In the genomic region with DNA sequence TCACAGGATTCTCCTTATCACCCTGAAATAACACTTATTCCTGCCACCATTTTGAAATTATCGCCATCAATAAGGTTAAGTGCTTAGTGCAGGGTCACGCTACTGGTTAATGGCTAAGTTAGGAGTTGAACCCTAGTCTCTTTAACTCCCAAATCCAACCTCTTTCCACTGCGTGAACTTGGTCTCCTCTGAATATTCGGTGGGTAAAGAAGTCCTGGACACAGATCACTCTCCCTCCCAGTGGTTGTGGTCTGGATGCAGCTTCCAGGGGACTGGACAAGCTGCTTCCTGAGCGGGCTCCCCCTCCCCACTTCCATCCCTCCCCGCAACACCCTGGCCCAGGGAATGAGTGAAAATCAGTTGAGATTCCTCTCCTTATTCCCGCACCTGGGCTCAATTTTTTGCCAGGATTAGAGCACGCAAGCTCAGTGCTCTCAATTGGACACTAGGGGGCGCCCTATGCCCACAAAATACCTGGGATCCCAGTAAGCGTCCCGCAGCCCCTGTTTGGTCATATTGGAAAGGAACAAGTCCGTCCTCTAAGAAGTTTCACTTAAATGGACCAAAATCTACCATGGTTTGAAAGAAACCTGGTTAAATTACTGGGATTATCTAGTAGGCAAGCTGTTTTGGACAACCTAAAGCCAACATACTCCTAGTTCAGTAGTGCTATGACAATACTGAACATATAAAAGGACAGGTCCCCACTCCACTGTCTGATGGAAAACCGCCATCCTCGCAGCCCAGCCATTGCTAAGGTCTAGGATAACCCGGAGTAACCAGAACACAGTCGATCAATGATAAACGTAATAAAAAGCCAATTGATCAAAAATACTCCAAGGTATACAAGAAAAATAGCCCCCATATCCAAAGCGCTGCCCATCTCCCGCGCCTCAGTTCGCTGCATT, we compare ENCODE assay signal across 8 cellular contexts. TPM values are rescaled to one million over a fixed set of nuclear protein-coding genes. Genes with fewer than 3 reads are reported as not detected.
A peak's percentile ranks its signal among the peaks of the same experiment; 100 is the strongest.
DNase-seq lines count a peak whose midpoint lies in the region; ATAC-seq and TF ChIP-seq lines count a peak whose summit lies in the region.

No MANE protein-coding gene starts in this region.

- no peak overlapping the region for H2AFZ ChIP-seq in OCI-LY1 (ENCODE audit: low read length)

- H3K27me3 ChIP-seq in OCI-LY1 (ENCODE audit: insufficient read depth, low read length) = no peaks in the 10 kb centered on the region

- no peaks in the 10 kb centered on the region for H3F3A ChIP-seq in OCI-LY1 (ENCODE audit: insufficient read depth, low read length)

- TF ChIP-seq CTCF in OCI-LY1 (IDR thresholded peaks at IDR 0.05; ENCODE audit: low read length) = peak; percentile 92
- TF ChIP-seq CTCF in nephron (IDR thresholded peaks at IDR 0.05; ENCODE audit: unreplicated experiment in 3 of 3) = peak; percentile 87 to 92 (median 90)

- ATAC-seq in GM18858 (IDR thresholded peaks at IDR 0.05; ENCODE audit: unreplicated experiment) = peak; percentile 42
- peak; percentile 53 to 62 for ATAC-seq in activated T-cell treated with anti-CD3 and anti-CD28 coated beads, Interleukin-2, amount 50 U/mL, for 4 hours

- H3K4me2 ChIP-seq in OCI-LY1 (ENCODE audit: low read length) = no peak overlapping the region

- H3K9ac ChIP-seq in OCI-LY1 (ENCODE audit: low read length) = no peak overlapping the region

- no peak overlapping the region for H3K27ac ChIP-seq in OCI-LY1 (ENCODE audit: low read depth, low read length, poor library complexity, severe bottlenecking)

- no peaks in the 10 kb centered on the region for H4K20me1 ChIP-seq in OCI-LY1 (ENCODE audit: insufficient read depth, low read length)

- H3K36me3 ChIP-seq in OCI-LY1 (ENCODE audit: insufficient read depth, low read length) = no peaks in the 10 kb centered on the region

- H3K79me2 ChIP-seq in OCI-LY1 (ENCODE audit: insufficient read depth, low read length) = no peaks in the 10 kb centered on the region

- no peaks in the 10 kb centered on the region for H3K4me1 ChIP-seq in OCI-LY1 (ENCODE audit: insufficient read depth, low read length, severe bottlenecking)

- no peaks in the 10 kb centered on the region for H3K9me3 ChIP-seq in OCI-LY1 (ENCODE audit: low read length)

- no peaks in the 10 kb centered on the region for H3K9me3 Mint-ChIP-seq in activated T-cell treated with anti-CD3 and anti-CD28 coated beads, Interleukin-2, amount 50 U/mL, for 4 hours
- H3K9me3 Mint-ChIP-seq in nephron = no peaks in the 10 kb centered on the region

- no peaks in the 10 kb centered on the region for H3K36me3 Mint-ChIP-seq in activated T-cell treated with anti-CD3 and anti-CD28 coated beads, Interleukin-2, amount 50 U/mL, for 4 hours (ENCODE audit: insufficient read depth)
- no peaks in the 10 kb centered on the region for H3K36me3 Mint-ChIP-seq in nephron (ENCODE audit: low read depth)

- DNase-seq in AG08395 (ENCODE audit: low spot score) = peak; percentile 61
- peak; percentile 24 for DNase-seq in HS-5 (ENCODE audit: low read depth)
- peak; percentile 76 for DNase-seq in activated T-cell treated with anti-CD3 and anti-CD28 coated beads, Interleukin-2, amount 50 U/mL, for 4 hours
- DNase-seq in fibroblast of peridontal ligament (ENCODE audit: extremely low read depth) = peak; percentile 77
- DNase-seq in stimulated activated naive CD4-positive, alpha-beta T cell treated with Interleukin-2 at 50 U/mL for 16 hours (lab: John Stamatoyannopoulos, UW) = peak; percentile 55

- H3K9me2 ChIP-seq in OCI-LY1 (ENCODE audit: low read depth, low read length) = no peaks in the 10 kb centered on the region

- no peaks in the 10 kb centered on the region for H3K27me3 Mint-ChIP-seq in activated T-cell treated with anti-CD3 and anti-CD28 coated beads, Interleukin-2, amount 50 U/mL, for 4 hours (ENCODE audit: low read depth)
- H3K27me3 Mint-ChIP-seq in nephron (ENCODE audit: low read depth) = peaks cover 34% of the 10 kb centered on the region

- no peak overlapping the region for H3K4me3 ChIP-seq in OCI-LY1 (ENCODE audit: low read depth, low read length, poor library complexity, severe bottlenecking)

- no peak overlapping the region for H3K4me3 Mint-ChIP-seq in activated T-cell treated with anti-CD3 and anti-CD28 coated beads, Interleukin-2, amount 50 U/mL, for 4 hours
- H3K4me3 Mint-ChIP-seq in nephron = no peak overlapping the region

- no peak overlapping the region for H3K27ac Mint-ChIP-seq in nephron

- peaks cover 47% of the 10 kb centered on the region for H3K4me1 Mint-ChIP-seq in activated T-cell treated with anti-CD3 and anti-CD28 coated beads, Interleukin-2, amount 50 U/mL, for 4 hours (ENCODE audit: low read depth)
- peaks cover 15% of the 10 kb centered on the region for H3K4me1 Mint-ChIP-seq in nephron

RNA-seq across cellular contexts. Expression of gene DHRS9, which starts 40.4 kb away (rescaled TPM):
- total RNA-seq in activated T-cell treated with anti-CD3 and anti-CD28 coated beads, Interleukin-2, amount 50 U/mL, for 4 hours = 1 to 10 TPM; 3.6 to 4.6 (median 3.9) TPM

Comparison
In these comparisons a context has a peak if more than half of its experiments do, and no peak if none do; other contexts are left out.
1. DNase-seq: peak in every context shown above with its lines; median percentile 77 in fibroblast of peridontal ligament; 76 in activated T-cell treated with anti-CD3 and anti-CD28 coated beads, Interleukin-2, amount 50 U/mL, for 4 hours; 61 in AG08395; 55 in stimulated activated naive CD4-positive, alpha-beta T cell treated with Interleukin-2 at 50 U/mL for 16 hours; 24 in HS-5.